In the genomic region with DNA sequence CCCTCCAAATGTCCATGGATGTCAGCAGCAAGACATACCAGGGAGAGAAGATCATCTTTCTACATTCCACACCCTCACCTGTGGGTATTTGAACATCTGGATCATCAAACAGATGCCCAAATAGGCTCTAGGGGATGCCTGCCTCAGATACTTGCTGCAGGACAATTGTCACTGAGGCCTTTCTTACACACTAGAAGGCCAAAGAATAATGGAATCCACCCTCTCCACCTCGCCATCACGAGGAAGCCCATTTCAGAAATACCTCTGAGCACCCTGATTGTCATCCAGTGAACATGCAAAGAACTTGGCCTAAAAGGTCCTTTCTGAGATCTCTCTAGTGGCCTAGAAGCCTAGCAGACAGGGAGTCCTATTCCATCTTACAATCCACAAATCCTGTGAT, we compare ENCODE assay signal across 9 cellular contexts. TPM values are rescaled to one million over a fixed set of nuclear protein-coding genes. Genes with fewer than 3 reads are reported as not detected.
"Had no signal": no experiment of that assay in that cellular context is flagged by ENCODE, and none has a peak within 500 bp of the region (broad histone marks: within the 10 kb centered on the region; RNA-seq: fewer than 3 reads in every experiment).

No MANE protein-coding gene starts in this region.

- H3K4me3 Mint-ChIP-seq: IgD-negative memory B cell had no signal

- FAIRE-seq: HepG2, HTR-8/SVneo, K562 had no signal

- ATAC-seq: HepG2, K562 had no signal

- H3K27ac Mint-ChIP-seq: IgD-negative memory B cell had no signal

- H3K27ac ChIP-seq: HL-60 had no signal

- DNase-seq: IMR-90, KBM-7 had no signal

- H3K4me3 ChIP-seq: K562 had no signal

RNA-seq across cellular contexts. Expression of gene KIAA1210, which starts 6.9 kb away (rescaled TPM):
- total RNA-seq: HepG2, HT-29, HT1080, IMR-90, K562 had no signal
- polyA plus RNA-seq: HepG2, IgD-negative memory B cell, IMR-90, K562 had no signal
